9 cellular contexts compared by ENCODE assay signal in genomic region chr4:11954093-11954492, GRCh38.
DNase-seq lines count a peak whose midpoint lies in the region; ATAC-seq, FAIRE-seq and TF ChIP-seq lines count a peak whose summit lies in the region.
"Had no signal": no experiment of that assay in that cellular context is flagged by ENCODE, and none has a peak within 500 bp of the region (broad histone marks: within the 10 kb centered on the region; RNA-seq: fewer than 3 reads in every experiment).

No MANE protein-coding gene starts in this region.

- POLR2A ChIA-PET in GM12878 (lab: Charles Lee), result no interaction called here

- TF ChIP-seq CTCF in GM12878 (IDR thresholded peaks at IDR 0.05 in 2 of 3, conservative IDR thresholded peaks at IDR 0.05 in 1 of 3; ENCODE audit: control insufficient read depth in 2 of 3, extremely low read depth in 1 of 3, insufficient read depth in 1 of 3, low read depth in 3 of 3, low read length in 3 of 3), result peak in 2 of 3 experiments; percentile 9 to 10; a peak in 1 of 6 replicates

- BruUV-seq in GM12878 (replicated peaks; lab: Mats Ljungman, UMichigan), result no TSS peak

- DNase-seq in DMS53 (lab: John Stamatoyannopoulos, UW) (peak; percentile 70), Kasumi-1 (lab: John Stamatoyannopoulos, UW) (peak; percentile 69 to 86), GM12878 (ENCODE audit: low read depth, low spot score) (no peak), medulla oblongata (ENCODE audit: extremely low spot score) (peak; percentile 52), cortex of kidney (lab: John Stamatoyannopoulos, UW) (no peak)
- DNase-seq in stimulated activated CD4-positive, alpha-beta T cell treated with anti-CD3 and anti-CD28 coated beads, Interleukin-2, amount 100 ng/mL, for 24 hours, result no peak

- no peaks in the 10 kb centered on the region for H3K36me3 ChIP-seq in GM12878 (ENCODE audit: control insufficient read depth in 2 of 2, insufficient read depth in 2 of 2, low read length in 1 of 2)

- no peak for FAIRE-seq in GM12878 (lab: Jason Lieb, UNC)

- no peak overlapping the region for H2AFZ ChIP-seq in GM12878 (ENCODE audit: control insufficient read depth, low read depth, low read length)

- H3K4me3 ChIP-seq in GM12878, result no peak overlapping the region

- RAD21 ChIA-PET in GM12878 (lab: Charles Lee; ENCODE audit: unreplicated experiment), result no interaction called here

- intact Hi-C loops in GM12878 (cut with micrococcal nuclease; ENCODE audit: unreplicated experiment), result no loop called here

- no peaks in the 10 kb centered on the region for H3K79me2 ChIP-seq in GM12878 (ENCODE audit: control insufficient read depth, insufficient read depth, low read length)

- 8% methylated on average over 2 of the region's 2 CpGs for WGBS in GM12878 (ENCODE audit: insufficient coverage, insufficient replicate concordance, low lambda C conversion rate, missing lambda C conversion rate)

- H3K4me1 ChIP-seq in GM12878 (ENCODE audit: control insufficient read depth, insufficient read depth, low read length), result no peaks in the 10 kb centered on the region

- ATAC-seq in GM12878 (no peak), GM19328 (IDR thresholded peaks at IDR 0.05; ENCODE audit: unreplicated experiment) (no peak), GM19035 (IDR thresholded peaks at IDR 0.05; ENCODE audit: unreplicated experiment) (no peak)
- ATAC-seq: stimulated activated effector memory CD8-positive, alpha-beta T cell treated with anti-CD3 and anti-CD28 coated beads, Interleukin-12 subunit alpha, Interleukin-12 subunit beta, amount 100 ng/mL, for 72 hours had no signal

- no peaks in the 10 kb centered on the region for H3K27me3 ChIP-seq in GM12878 (replicated peaks in 1 of 2; ENCODE audit: control insufficient read depth in 2 of 2, insufficient read depth in 2 of 2, low read length in 1 of 2)

- TF ChIP-seq EP300 in GM12878 (IDR thresholded peaks at IDR 0.05; ENCODE audit: borderline replicate concordance in 1 of 2, control insufficient read depth in 1 of 2, low read depth in 2 of 2, low read length in 2 of 2), result no peak

- no peaks in the 10 kb centered on the region for H3K9me3 ChIP-seq in GM12878 (replicated peaks; ENCODE audit: control insufficient read depth, insufficient read depth, low read length)

- in situ Hi-C loops in GM12878 (cut with MboI), result no loop called here

- CTCF ChIA-PET in GM12878 (lab: Yijun Ruan, JAX), result interaction anchor here (0.5 to 1.3 kb wide), 4 partner anchors 11 to 525 kb away, joined by 3 read pairs; partner anchors contain the start of gene HS3ST1

- no peaks in the 10 kb centered on the region for H4K20me1 ChIP-seq in GM12878 (ENCODE audit: control insufficient read depth, insufficient read depth)

- H3K9ac ChIP-seq in GM12878 (ENCODE audit: control insufficient read depth, insufficient read depth, low read length), result no peak overlapping the region

- SMC1A ChIA-PET in GM12878 (lab: Charles Lee; ENCODE audit: uncharacterized antibody, unreplicated experiment), result no interaction called here

- no peak overlapping the region for H3K27ac ChIP-seq in GM12878 (ENCODE audit: control insufficient read depth, insufficient read depth)

- 0 out of 2 replicates have a peak, but pooled peaks have one; percentile 7 for TF ChIP-seq RAD21 in GM12878 (IDR thresholded peaks at IDR 0.05; ENCODE audit: insufficient read depth, low read depth, low read length)

- no peak overlapping the region for H3K4me2 ChIP-seq in GM12878 (ENCODE audit: control insufficient read depth, insufficient read depth)

- TF ChIP-seq POLR2A in GM12878 (IDR thresholded peaks at IDR 0.05; ENCODE audit: low read depth, low read length), result no peak

TF ChIP-seq in GM12878, 131 proteins besides CTCF, POLR2A, EP300 and RAD21:
- no peak for TF ChIP-seq REST (IDR thresholded peaks at IDR 0.05; ENCODE audit: low read depth, low read length)
- no peak for TF ChIP-seq RAD51 (IDR thresholded peaks at IDR 0.05)
- TF ChIP-seq SMC3 (IDR thresholded peaks at IDR 0.05; ENCODE audit: borderline replicate concordance, low read length), result peak; percentile 12; the same call in 1 of the 2 replicates
- no peak for TF ChIP-seq KAT2A (conservative IDR thresholded peaks at IDR 0.05; ENCODE audit: control insufficient read depth, low read depth, low read length)
- TF ChIP-seq NFXL1 (IDR thresholded peaks at IDR 0.05; ENCODE audit: borderline replicate concordance), result no peak

Comparison
In these comparisons a context has a peak if more than half of its experiments do, and no peak if none do; other contexts are left out.
1. DNase-seq: peak in DMS53 (single experiment), Kasumi-1 (2 of 2) and medulla oblongata (single experiment); none in GM12878 (single experiment), stimulated activated CD4-positive, alpha-beta T cell treated with anti-CD3 and anti-CD28 coated beads, Interleukin-2, amount 100 ng/mL, for 24 hours (0 of 2) and cortex of kidney (single experiment).